In the genomic region with DNA sequence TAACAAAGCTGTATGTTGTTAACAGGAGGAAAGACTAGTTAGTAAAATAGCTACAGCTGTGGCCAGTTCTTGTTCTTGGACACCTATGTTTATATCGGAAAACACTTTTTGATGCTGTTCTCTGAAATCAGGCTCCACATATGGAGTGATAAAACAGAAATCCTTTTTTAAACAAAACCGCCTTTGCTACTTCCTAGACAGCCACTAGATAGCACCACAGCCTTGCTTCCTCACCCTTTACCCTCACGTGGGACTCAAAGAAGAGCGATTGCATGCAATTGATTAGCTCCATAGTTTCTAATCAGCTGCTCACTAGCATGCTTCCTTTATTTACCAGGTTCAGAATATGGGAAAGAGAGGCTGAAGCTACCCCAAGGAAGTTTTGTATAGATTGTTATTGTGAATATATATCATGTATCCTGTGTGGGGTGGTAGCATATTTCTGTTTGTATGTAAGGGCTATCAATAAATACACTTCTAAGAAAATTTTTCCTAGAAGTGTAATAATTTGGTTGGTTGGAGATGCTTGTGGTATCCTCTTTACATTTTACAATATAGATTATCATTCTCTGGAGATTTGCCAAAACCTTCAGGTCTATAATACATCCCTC, we compare ENCODE assay signal across 9 cellular contexts. TPM values are rescaled to one million over a fixed set of nuclear protein-coding genes. Genes with fewer than 3 reads are reported as not detected.
DNase-seq lines count a peak whose midpoint lies in the region; ATAC-seq and TF ChIP-seq lines count a peak whose summit lies in the region.
"Had no signal": no experiment of that assay in that cellular context is flagged by ENCODE, and none has a peak within 500 bp of the region (broad histone marks: within the 10 kb centered on the region; RNA-seq: fewer than 3 reads in every experiment).

No MANE protein-coding gene starts in this region.

- H3K9me3 ChIP-seq in BLaER1 (no peaks in the 10 kb centered on the region), mesodermal cell (ENCODE audit: control insufficient read depth, low read length) (no peaks in the 10 kb centered on the region)

- H3K4me1 Mint-ChIP-seq in mesothelial cell of epicardium: peaks cover 6% of the 10 kb centered on the region

- H3K36me3 Mint-ChIP-seq in mesothelial cell of epicardium: no peaks in the 10 kb centered on the region

- 7 to 26% methylated on average over 2 to 3 of the region's 4 CpGs for WGBS in mesodermal cell (ENCODE audit: insufficient coverage in 2 of 2), 2 experiments

- H3K27me3 Mint-ChIP-seq in mesothelial cell of epicardium (ENCODE audit: low read depth): peaks cover 8% of the 10 kb centered on the region

- no peak overlapping the region for H3K4me3 Mint-ChIP-seq in mesothelial cell of epicardium

- H3K4me1 ChIP-seq in BLaER1: peaks cover 20% of the 10 kb centered on the region
- H3K4me1 ChIP-seq in mesodermal cell (ENCODE audit: control insufficient read depth, insufficient read depth, low read length, poor library complexity, severe bottlenecking): no peaks in the 10 kb centered on the region

- ATAC-seq in GM21717 (IDR thresholded peaks at IDR 0.05; ENCODE audit: unreplicated experiment) (no peak), GM18870 (IDR thresholded peaks at IDR 0.05; ENCODE audit: unreplicated experiment) (no peak)

- no peaks in the 10 kb centered on the region for H4K20me1 ChIP-seq in BLaER1

- DNase-seq in H7 (peak; percentile 54), NOMO-1 treated with dmso at 0.1 percent for 144 hours (lab: John Stamatoyannopoulos, UW; ENCODE audit: unreplicated experiment) (peak; percentile 31), cardiac fibroblast (ENCODE audit: low read depth in 2 of 2) (peak; percentile 63 to 68), mesothelial cell of epicardium (ENCODE audit: low spot score in 2 of 2, unreplicated experiment in 2 of 2) (no peak)

- H3K36me3 ChIP-seq in BLaER1: no peaks in the 10 kb centered on the region
- H3K36me3 ChIP-seq in H7 (replicated peaks; ENCODE audit: control insufficient read depth, insufficient read depth, low read length): no peaks in the 10 kb centered on the region
- H3K36me3 ChIP-seq in mesodermal cell (ENCODE audit: control insufficient read depth, insufficient read depth, low read length): no peaks in the 10 kb centered on the region

- H3K27ac ChIP-seq in BLaER1 (no peak overlapping the region), mesodermal cell (ENCODE audit: low read depth, low read length, severe bottlenecking) (peak overlapping the region; percentile 23)
- H3K27ac ChIP-seq: epithelial cell of prostate had no signal

- H3K9me3 Mint-ChIP-seq in mesothelial cell of epicardium: no peaks in the 10 kb centered on the region

- H3K9ac ChIP-seq in BLaER1: 0 out of 2 replicates have a peak overlapping the region, but pooled peaks have one; percentile 49

- TF ChIP-seq CTCF in cardiac fibroblast (IDR thresholded peaks at IDR 0.05; ENCODE audit: low read depth, low read length) (peak; percentile 63), mesothelial cell of epicardium (IDR thresholded peaks at IDR 0.05; ENCODE audit: unreplicated experiment) (no peak)

- H3K27ac Mint-ChIP-seq in mesothelial cell of epicardium: no peak overlapping the region

- H3K27me3 ChIP-seq in BLaER1: no peaks in the 10 kb centered on the region
- H3K27me3 ChIP-seq in H7 (ENCODE audit: control insufficient read depth, insufficient read depth, low read length): no peaks in the 10 kb centered on the region

- no peak overlapping the region for H3K4me3 ChIP-seq in BLaER1
- H3K4me3 ChIP-seq in H7 (ENCODE audit: insufficient read depth, low read depth, low read length): no peak overlapping the region
- no peak overlapping the region for H3K4me3 ChIP-seq in cardiac fibroblast (replicated peaks in 1 of 2; ENCODE audit: low read depth in 2 of 2, low read length in 2 of 2)
- no peak overlapping the region for H3K4me3 ChIP-seq in mesodermal cell (ENCODE audit: extremely low read depth, insufficient read depth, low read length, poor library complexity, severe bottlenecking)

- H3K4me2 ChIP-seq in BLaER1: peak overlapping the region; percentile 65

RNA-seq across cellular contexts. Expression of gene MTFMT, which starts 4.3 kb away (rescaled TPM):
- total RNA-seq in H7 (2014; rRNA removed; shearing (Covaris generic)): 28.2 and 32.3 TPM in 2 replicates
- polyA plus RNA-seq in mesodermal cell (2013, experiment 1 of 2): 9.4 TPM
- 12.2 TPM for polyA plus RNA-seq in mesodermal cell (2013, experiment 2 of 2)
- 15.8 to 20.0 TPM (median 17.8 TPM) in 3 replicates for total RNA-seq in mesothelial cell of epicardium

RNA-seq across cellular contexts. Expression of gene SLC51B, which starts 11.4 kb away (rescaled TPM):
- total RNA-seq in H7 (2014; rRNA removed; shearing (Covaris generic)): not detected in 2 replicates
- polyA plus RNA-seq in mesodermal cell (2013, experiment 1 of 2): not detected
- polyA plus RNA-seq in mesodermal cell (2013, experiment 2 of 2): not detected
- total RNA-seq in mesothelial cell of epicardium: not detected in 3 replicates

RNA-seq across cellular contexts. Expression of gene RASL12, which starts 34.0 kb away (rescaled TPM):
- total RNA-seq in H7 (2014; rRNA removed; shearing (Covaris generic)): 20.9 and 22.1 TPM in 2 replicates
- polyA plus RNA-seq in mesodermal cell (2013, experiment 1 of 2): 22.5 TPM
- polyA plus RNA-seq in mesodermal cell (2013, experiment 2 of 2): 18.4 TPM
- 11.7 to 14.0 TPM (median 12.0 TPM) in 3 replicates for total RNA-seq in mesothelial cell of epicardium

RNA-seq across cellular contexts. Expression of gene KBTBD13, which starts 42.8 kb away (rescaled TPM):
- 0.17 TPM in 1 of 2 replicates, not detected in the other for total RNA-seq in H7 (2014; rRNA removed; shearing (Covaris generic))
- polyA plus RNA-seq in mesodermal cell (2013, experiment 1 of 2): not detected
- not detected for polyA plus RNA-seq in mesodermal cell (2013, experiment 2 of 2)
- total RNA-seq in mesothelial cell of epicardium: 0.09 to 0.11 TPM in 2 of 3 replicates, not detected in the other

RNA-seq across cellular contexts. Expression of gene SPG21, which starts 44.0 kb away (rescaled TPM):
- 53.2 and 59.9 TPM in 2 replicates for total RNA-seq in H7 (2014; rRNA removed; shearing (Covaris generic))
- polyA plus RNA-seq in mesodermal cell (2013, experiment 1 of 2): 80.3 TPM
- 71.2 TPM for polyA plus RNA-seq in mesodermal cell (2013, experiment 2 of 2)
- total RNA-seq in mesothelial cell of epicardium: 89.4 to 101 TPM (median 94.8 TPM) in 3 replicates

Comparison
In these comparisons a context has a peak if more than half of its experiments do, and no peak if none do; other contexts are left out.
1. DNase-seq: peak in H7 (single experiment), NOMO-1 treated with dmso at 0.1 percent for 144 hours (single experiment) and cardiac fibroblast (2 of 2); none in mesothelial cell of epicardium (0 of 2).